Comparison of ENCODE assay signal across 34 cellular contexts in the genomic region with DNA sequence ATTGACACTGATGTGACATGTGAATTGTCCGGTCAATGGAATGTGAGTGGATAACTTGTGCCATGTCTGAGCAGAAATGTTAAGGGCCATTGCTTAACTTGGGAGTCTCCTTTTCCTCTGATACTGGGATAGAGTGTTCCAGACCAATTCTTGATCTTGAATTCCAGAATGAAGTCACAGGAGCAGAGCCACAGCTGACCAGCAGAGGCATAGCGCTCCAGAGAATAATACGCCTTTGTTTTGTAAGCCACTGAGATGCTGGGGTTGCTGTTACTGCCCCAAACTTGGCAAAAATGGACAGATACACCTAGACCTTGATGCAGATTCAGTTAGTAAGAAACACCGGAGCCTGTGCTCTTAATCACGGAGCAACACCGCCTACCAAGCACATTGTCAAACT. TPM values are rescaled to one million over a fixed set of nuclear protein-coding genes. Genes with fewer than 3 reads are reported as not detected.
DNase-seq lines count a peak whose midpoint lies in the region; TF ChIP-seq lines count a peak whose summit lies in the region.
"Had no signal": no experiment of that assay in that cellular context is flagged by ENCODE, and none has a peak within 500 bp of the region (broad histone marks: within the 10 kb centered on the region; RNA-seq: fewer than 3 reads in every experiment).

No MANE protein-coding gene starts in this region.

- TF ChIP-seq CTCF in H9 (conservative IDR thresholded peaks at IDR 0.05): peak; percentile 52
- peak; percentile 20 for TF ChIP-seq CTCF in endothelial cell (IDR thresholded peaks at IDR 0.05; ENCODE audit: unreplicated experiment)
- TF ChIP-seq CTCF in osteocyte (IDR thresholded peaks at IDR 0.05): peak; percentile 14
- no peak for TF ChIP-seq CTCF in colonic mucosa (IDR thresholded peaks at IDR 0.05)

- H4K20me1 ChIP-seq in H9 (ENCODE audit: control insufficient read depth, insufficient read depth, insufficient read length): no peaks in the 10 kb centered on the region

- H2BK120ac ChIP-seq in H9 (ENCODE audit: low read depth, low read length, poor library complexity, severe bottlenecking): no peak overlapping the region

- WGBS in H9 (ENCODE audit: extremely low coverage, insufficient read length, low lambda C conversion rate): no CpG with 5 or more reads among the region's 6 CpGs

- H3K27me3 Mint-ChIP-seq in H9 (ENCODE audit: low read depth) (peaks cover 23% of the 10 kb centered on the region), endothelial cell (ENCODE audit: unreplicated experiment) (peaks cover 2% of the 10 kb centered on the region), osteocyte (ENCODE audit: unreplicated experiment) (no peaks in the 10 kb centered on the region)

- H3K79me2 ChIP-seq in H9 (ENCODE audit: insufficient read depth, low read length): no peaks in the 10 kb centered on the region

- no peak overlapping the region for H3K18ac ChIP-seq in H9 (ENCODE audit: insufficient read length, low read depth, low read length)

- no peak overlapping the region for H3K27ac ChIP-seq in H9 (ENCODE audit: insufficient read length, low read depth, low read length)
- no peak overlapping the region for H3K27ac ChIP-seq in colonic mucosa
- H3K27ac ChIP-seq: breast epithelium, coronary artery, esophagus muscularis mucosa, heart right ventricle, skin epidermis, transverse colon had no signal

- H2AFZ ChIP-seq in H9 (ENCODE audit: low read length): no peak overlapping the region

- no peak overlapping the region for H2BK20ac ChIP-seq in H9 (ENCODE audit: low read depth, low read length, poor library complexity, severe bottlenecking)

- H3K14ac ChIP-seq in H9 (ENCODE audit: insufficient read depth, low read length): no peak overlapping the region

- no peaks in the 10 kb centered on the region for H3K36me3 ChIP-seq in colonic mucosa
- H3K36me3 ChIP-seq: breast epithelium, esophagus muscularis mucosa, heart right ventricle, transverse colon had no signal

- H3K4me3 Mint-ChIP-seq in H9 (no peak overlapping the region), endothelial cell (ENCODE audit: unreplicated experiment) (no peak overlapping the region), osteocyte (ENCODE audit: unreplicated experiment) (no peak overlapping the region)
- H3K4me3 Mint-ChIP-seq: activated CD4-positive, alpha-beta T cell treated with anti-CD3 and anti-CD28 coated beads, Interleukin-2, amount 10 ng/mL, durations not matched to agents 24 days and 14 days; CD14-positive monocyte; effector memory CD8-positive, alpha-beta T cell; naive B cell; stimulated activated memory B cell treated with anti-CD40 and anti-IgM and Interleukin-4, amounts not matched to agents 10 μg/mL and 1 μg/mL and 100 μg/mL, for 72 hours had no signal

- in situ Hi-C loops in SK-MEL-5 (cut with HindIII; ENCODE audit: low pct_unique_long_range_greater_than_20kb, low sequenced_read_pairs) (no loop called here), ACHN (cut with HindIII; ENCODE audit: low pct_ligation_motif_present, low pct_unique_long_range_greater_than_20kb, low sequenced_read_pairs) (no loop called here)

- peaks cover 8% of the 10 kb centered on the region for H3K23me2 ChIP-seq in H9 (ENCODE audit: insufficient read length, low read depth, low read length, poor library complexity, severe bottlenecking)

- no peak overlapping the region for H4K8ac ChIP-seq in H9 (replicated peaks; ENCODE audit: insufficient read length, low read depth, low read length)

- H3K4me1 Mint-ChIP-seq in H9 (peaks cover 16 to 31% of the 10 kb centered on the region in 2 experiments), endothelial cell (ENCODE audit: unreplicated experiment) (peaks cover 3% of the 10 kb centered on the region), osteocyte (ENCODE audit: unreplicated experiment) (peaks cover 31% of the 10 kb centered on the region)
- H3K4me1 Mint-ChIP-seq: activated CD4-positive, alpha-beta T cell treated with anti-CD3 and anti-CD28 coated beads, Interleukin-2, amount 10 ng/mL, durations not matched to agents 24 days and 14 days; CD14-positive monocyte; naive B cell; stimulated activated memory B cell treated with anti-CD40 and anti-IgM and Interleukin-4, amounts not matched to agents 10 μg/mL and 1 μg/mL and 100 μg/mL, for 72 hours had no signal

- H3K9me3 ChIP-seq in H9 (ENCODE audit: control insufficient read depth, low read depth, low read length) (no peaks in the 10 kb centered on the region), colonic mucosa (no peaks in the 10 kb centered on the region)
- H3K9me3 ChIP-seq: breast epithelium, Caco-2, esophagus muscularis mucosa, heart right ventricle, transverse colon had no signal

- peaks cover 4% of the 10 kb centered on the region; the same call in 1 of the 2 replicates for H3K27me3 ChIP-seq in H9 (ENCODE audit: insufficient read depth, low read length)
- H3K27me3 ChIP-seq in colonic mucosa: peaks cover 9% of the 10 kb centered on the region

- no peak overlapping the region for H3K23ac ChIP-seq in H9 (ENCODE audit: insufficient read length, low read depth, low read length)

- H3K36me3 Mint-ChIP-seq in H9 (ENCODE audit: insufficient read depth in 1 of 3, low read depth in 3 of 3): no peaks in the 10 kb centered on the region
- H3K36me3 Mint-ChIP-seq in endothelial cell (ENCODE audit: low read depth, unreplicated experiment): no peaks in the 10 kb centered on the region
- H3K36me3 Mint-ChIP-seq in osteocyte (ENCODE audit: unreplicated experiment): no peaks in the 10 kb centered on the region
- H3K36me3 Mint-ChIP-seq: stimulated activated memory B cell treated with anti-CD40 and anti-IgM and Interleukin-4, amounts not matched to agents 10 μg/mL and 1 μg/mL and 100 μg/mL, for 72 hours had no signal

- DNase-seq in H9 (no peak), SK-MEL-5 (ENCODE audit: low read depth, low spot score) (peak; percentile 12), endothelial cell (ENCODE audit: low spot score) (no peak), osteocyte (ENCODE audit: extremely low spot score, unreplicated experiment) (no peak), colonic mucosa (no peak), NCI-H2196 (lab: John Stamatoyannopoulos, UW; ENCODE audit: unreplicated experiment) (no peak), OCI-M2 (lab: John Stamatoyannopoulos, UW; ENCODE audit: unreplicated experiment) (no peak), ACHN (no peak)
- DNase-seq: activated CD4-positive, alpha-beta T cell treated with anti-CD3 and anti-CD28 coated beads, Interleukin-2, amount 10 ng/mL, durations not matched to agents 24 days and 14 days; amygdala; Caco-2; DMS53; effector memory CD8-positive, alpha-beta T cell; foreskin melanocyte; heart right ventricle; kidney; left ventricle myocardium superior; naive B cell; NCI-H1048; NCI-H1694; NK-92 treated with Interleukin-12 subunit alpha and Interleukin-12 subunit beta, amount 100 ng/mL, for 24 hours; SHP77 treated with DMSO at 0.1 percent for 48 hours; T-helper 9 cell; transverse colon had no signal

- H2BK5ac ChIP-seq in H9 (ENCODE audit: insufficient read length, low read length): no peak overlapping the region

- no peak overlapping the region for H3K27ac Mint-ChIP-seq in H9
- no peak overlapping the region for H3K27ac Mint-ChIP-seq in endothelial cell (ENCODE audit: unreplicated experiment)
- H3K27ac Mint-ChIP-seq in osteocyte (ENCODE audit: unreplicated experiment): no peak overlapping the region
- H3K27ac Mint-ChIP-seq: activated CD4-positive, alpha-beta T cell treated with anti-CD3 and anti-CD28 coated beads, Interleukin-2, amount 10 ng/mL, durations not matched to agents 24 days and 14 days; activated naive CD4-positive, alpha-beta T cell treated with anti-CD3 and anti-CD28 coated beads, Interleukin-2, amount 50 U/mL, for 72 hours; effector memory CD8-positive, alpha-beta T cell; naive B cell; stimulated activated memory B cell treated with anti-CD40 and anti-IgM and Interleukin-4, amounts not matched to agents 10 μg/mL and 1 μg/mL and 100 μg/mL, for 72 hours had no signal

- no peaks in the 10 kb centered on the region; a peak in 1 of 5 replicates for H3K9me3 Mint-ChIP-seq in H9
- H3K9me3 Mint-ChIP-seq in endothelial cell (ENCODE audit: unreplicated experiment): no peaks in the 10 kb centered on the region
- no peaks in the 10 kb centered on the region for H3K9me3 Mint-ChIP-seq in osteocyte (ENCODE audit: unreplicated experiment)
- H3K9me3 Mint-ChIP-seq: activated CD4-positive, alpha-beta T cell treated with anti-CD3 and anti-CD28 coated beads, Interleukin-2, amount 10 ng/mL, durations not matched to agents 24 days and 14 days; activated naive CD4-positive, alpha-beta T cell treated with anti-CD3 and anti-CD28 coated beads, Interleukin-2, amount 50 U/mL, for 72 hours; CD14-positive monocyte; stimulated activated memory B cell treated with anti-CD40 and anti-IgM and Interleukin-4, amounts not matched to agents 10 μg/mL and 1 μg/mL and 100 μg/mL, for 72 hours had no signal

- H3K4me1 ChIP-seq in H9 (ENCODE audit: insufficient read depth, low read length) (no peaks in the 10 kb centered on the region), colonic mucosa (no peaks in the 10 kb centered on the region)
- H3K4me1 ChIP-seq: breast epithelium, Caco-2, transverse colon had no signal

- H2BK15ac ChIP-seq in H9 (ENCODE audit: low read depth, low read length): no peak overlapping the region

- H3K4ac ChIP-seq in H9 (ENCODE audit: low read depth, low read length): no peak overlapping the region

- H3K56ac ChIP-seq in H9 (ENCODE audit: insufficient read length, low read depth, low read length): no peak overlapping the region

- no peak overlapping the region for H3K4me2 ChIP-seq in H9 (ENCODE audit: insufficient read depth, insufficient read length, low read length)

- intact Hi-C loops in colonic mucosa (cut with DNase I): no loop called here

- H4K91ac ChIP-seq in H9 (ENCODE audit: insufficient read length, low read depth, low read length): no peak overlapping the region

- H4K5ac ChIP-seq in H9 (ENCODE audit: insufficient read length, low read depth, low read length): no peak overlapping the region

- H2BK12ac ChIP-seq in H9 (ENCODE audit: insufficient read length, low read depth, low read length): no peak overlapping the region

- no peaks in the 10 kb centered on the region for H3K79me1 ChIP-seq in H9 (ENCODE audit: insufficient read depth, low read depth, low read length, poor library complexity, severe bottlenecking)

- H3K9ac ChIP-seq in H9 (ENCODE audit: extremely low read depth, insufficient read length, low read length): no peak overlapping the region
- H3K9ac ChIP-seq in colonic mucosa (ENCODE audit: low read depth in 2 of 2, low read length in 2 of 2): no peak overlapping the region

- H2AK5ac ChIP-seq in H9 (ENCODE audit: insufficient read length, low read length): no peak overlapping the region

- H3T11ph ChIP-seq in H9 (ENCODE audit: low read length): no peak overlapping the region

- H3K4me3 ChIP-seq in colonic mucosa: no peak overlapping the region
- H3K4me3 ChIP-seq: breast epithelium, coronary artery, esophagus muscularis mucosa, heart right ventricle, skin epidermis, transverse colon had no signal

RNA-seq across cellular contexts. Expression of a gene that starts 6.3 kb away (rescaled TPM):
- total RNA-seq in H9 (2021) (1.2 and 1.3 TPM in 2 replicates), endothelial cell (ENCODE audit: unreplicated experiment) (0.41 TPM), osteocyte (9.2 and 10.5 TPM in 2 replicates), colonic mucosa (under 1 TPM; 0.05 to 0.21 TPM)
- total RNA-seq in SK-MEL-5 (2014; rRNA removed; shearing (Covaris generic)): not detected in 2 replicates
- not detected in 2 replicates for polyA plus RNA-seq in SK-MEL-5 (2015; cell fraction: cytosol; rRNA removed)
- polyA plus RNA-seq in SK-MEL-5 (2015; cell fraction: nucleus; rRNA removed): not detected in 2 replicates
- total RNA-seq: activated CD4-positive, alpha-beta T cell treated with anti-CD3 and anti-CD28 coated beads, Interleukin-2, amount 10 ng/mL, durations not matched to agents 24 days and 14 days; activated CD8-positive, alpha-beta memory T cell treated with anti-CD3 and anti-CD28 coated beads for 36 hours; activated naive CD4-positive, alpha-beta T cell treated with anti-CD3 and anti-CD28 coated beads, Interleukin-2, amount 50 U/mL, for 72 hours; breast epithelium; Caco-2; heart right ventricle; HT1080; left ventricle myocardium superior; subcutaneous adipose tissue had no signal
- polyA plus RNA-seq: CD14-positive monocyte, heart right ventricle had no signal
